ENCODE assay signal across 10 cellular contexts in the genomic region with DNA sequence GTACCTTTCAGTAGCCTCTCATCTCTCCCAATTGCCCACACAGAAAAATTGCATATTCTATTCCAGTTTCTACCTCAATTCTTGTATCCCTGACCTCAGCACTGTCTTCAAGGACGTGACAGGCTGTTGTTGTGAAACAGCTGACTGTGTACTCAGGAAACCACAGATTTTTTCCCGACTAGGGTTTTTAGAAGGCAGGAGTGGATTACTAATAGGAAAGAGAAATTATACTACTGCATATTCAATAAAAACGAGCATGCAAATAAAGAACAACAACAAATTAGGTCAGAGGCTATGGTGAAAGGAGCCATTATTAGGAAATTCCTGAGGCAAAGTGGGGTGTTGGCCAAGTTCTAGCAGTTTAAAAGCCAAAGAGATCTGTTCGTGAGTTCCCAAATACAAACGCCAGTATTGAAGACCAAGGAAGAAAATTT.
DNase-seq lines count a peak whose midpoint lies in the region; ATAC-seq, FAIRE-seq and TF ChIP-seq lines count a peak whose summit lies in the region.
"Had no signal": no experiment of that assay in that cellular context is flagged by ENCODE, and none has a peak within 500 bp of the region (broad histone marks: within the 10 kb centered on the region; RNA-seq: fewer than 3 reads in every experiment).

No MANE protein-coding gene starts in this region.

- H3K9me3 Mint-ChIP-seq in stimulated activated effector memory CD8-positive, alpha-beta T cell treated with anti-CD3 and anti-CD28 coated beads, Interleukin-12 subunit alpha, Interleukin-12 subunit beta, amount 100 ng/mL, for 72 hours: no peaks in the 10 kb centered on the region
- H3K9me3 Mint-ChIP-seq in GM23338: no peaks in the 10 kb centered on the region; the same call in 2 of the 3 replicates

- H3K4me1 Mint-ChIP-seq in stimulated activated effector memory CD8-positive, alpha-beta T cell treated with anti-CD3 and anti-CD28 coated beads, Interleukin-12 subunit alpha, Interleukin-12 subunit beta, amount 100 ng/mL, for 72 hours: no peaks in the 10 kb centered on the region
- peaks cover 12% of the 10 kb centered on the region for H3K4me1 Mint-ChIP-seq in GM23338

- H3K4me1 ChIP-seq in heart left ventricle (peaks cover 0 to 43% (median 23%) of the 10 kb centered on the region in 12 donors), GM23338 (ENCODE audit: insufficient read depth) (no peaks in the 10 kb centered on the region; the same call in 1 of the 2 replicates), kidney (ENCODE audit: control insufficient read depth in 1 of 2, insufficient read depth in 1 of 2, low read depth in 1 of 2, low read length in 2 of 2) (peaks cover 0 to 3% of the 10 kb centered on the region in 2 donors)
- H3K4me1 ChIP-seq: Caco-2 had no signal

- no peak overlapping the region for H3K9ac ChIP-seq in kidney (ENCODE audit: low read length in 2 of 2)

- DNase-seq in EL (peak; percentile 38), astrocyte of the hippocampus (ENCODE audit: low read depth, low spot score) (peak; percentile 72), heart left ventricle (no peak), putamen (ENCODE audit: low spot score) (peak; percentile 88), GM23338 (ENCODE audit: low spot score) (no peak), kidney (no peak)
- DNase-seq in stimulated activated effector memory CD8-positive, alpha-beta T cell treated with anti-CD3 and anti-CD28 coated beads, Interleukin-12 subunit alpha, Interleukin-12 subunit beta, amount 100 ng/mL, for 72 hours (ENCODE audit: low spot score in 2 of 2): no peak
- DNase-seq: Caco-2, NCI-H1417 had no signal

- no peak overlapping the region for H3K27ac Mint-ChIP-seq in stimulated activated effector memory CD8-positive, alpha-beta T cell treated with anti-CD3 and anti-CD28 coated beads, Interleukin-12 subunit alpha, Interleukin-12 subunit beta, amount 100 ng/mL, for 72 hours
- no peak overlapping the region for H3K27ac Mint-ChIP-seq in GM23338

- H3K36me3 Mint-ChIP-seq in stimulated activated effector memory CD8-positive, alpha-beta T cell treated with anti-CD3 and anti-CD28 coated beads, Interleukin-12 subunit alpha, Interleukin-12 subunit beta, amount 100 ng/mL, for 72 hours: no peaks in the 10 kb centered on the region
- H3K36me3 Mint-ChIP-seq in GM23338 (ENCODE audit: low read depth): no peaks in the 10 kb centered on the region

- ATAC-seq in heart left ventricle (peak in 3 of 4 donors; percentile 63 to 82 (median 64)), GM23338 (no peak), HG03139 (IDR thresholded peaks at IDR 0.05; ENCODE audit: unreplicated experiment) (no peak)
- no peak for ATAC-seq in stimulated activated effector memory CD8-positive, alpha-beta T cell treated with anti-CD3 and anti-CD28 coated beads, Interleukin-12 subunit alpha, Interleukin-12 subunit beta, amount 100 ng/mL, for 72 hours

- intact Hi-C loops in heart left ventricle (cut with DNase I) (no loop called here), kidney (cut with DNase I) (no loop called here)

- no peak for TF ChIP-seq POLR2A in heart left ventricle (IDR thresholded peaks at IDR 0.05)

- peaks cover 52% of the 10 kb centered on the region for H3K79me2 ChIP-seq in GM23338 (replicated peaks; ENCODE audit: insufficient read depth)

- H3K27ac ChIP-seq in heart left ventricle (peak overlapping the region in 11 of 12 donors; percentile 0 to 88 (median 34)), GM23338 (ENCODE audit: low read depth) (no peak overlapping the region), kidney (ENCODE audit: low read depth in 2 of 2, low read length in 2 of 2) (no peak overlapping the region)

- no peaks in the 10 kb centered on the region for H3K27me3 ChIP-seq in heart left ventricle
- H3K27me3 ChIP-seq in GM23338 (ENCODE audit: insufficient read depth): no peaks in the 10 kb centered on the region

- H3K36me3 ChIP-seq in heart left ventricle: no peaks in the 10 kb centered on the region
- no peaks in the 10 kb centered on the region for H3K36me3 ChIP-seq in GM23338 (ENCODE audit: insufficient read depth)
- H3K36me3 ChIP-seq in kidney (ENCODE audit: control insufficient read depth in 1 of 2, insufficient read depth in 2 of 2, low read length in 2 of 2): no peaks in the 10 kb centered on the region

- TF ChIP-seq CTCF in heart left ventricle (IDR thresholded peaks at IDR 0.05) (no peak), GM23338 (conservative IDR thresholded peaks at IDR 0.05; ENCODE audit: low read depth in 2 of 2) (no peak), kidney (IDR thresholded peaks at IDR 0.05; ENCODE audit: borderline replicate concordance, extremely low read depth, insufficient read depth) (no peak)

- H3K9me3 ChIP-seq in heart left ventricle (no peaks in the 10 kb centered on the region), kidney (ENCODE audit: control insufficient read depth in 1 of 2, low read length in 2 of 2) (no peaks in the 10 kb centered on the region)
- H3K9me3 ChIP-seq: Caco-2 had no signal

- H3K4me3 ChIP-seq in heart left ventricle (peak overlapping the region in 1 of 12 donors; percentile 12), GM23338 (no peak overlapping the region), kidney (ENCODE audit: low read length in 2 of 2) (no peak overlapping the region)

- no peaks in the 10 kb centered on the region for H3F3A ChIP-seq in GM23338 (replicated peaks; ENCODE audit: low read depth)

- H3K27me3 Mint-ChIP-seq in GM23338 (ENCODE audit: insufficient read depth, low read depth, poor library complexity): peaks cover 8% of the 10 kb centered on the region

- 24 to 45% (median 27%) methylated on average over 5 of the region's 5 CpGs for WGBS in heart left ventricle, 4 donors

- H3K4me2 ChIP-seq in GM23338: no peak overlapping the region

- no peak overlapping the region for H3K4me3 Mint-ChIP-seq in stimulated activated effector memory CD8-positive, alpha-beta T cell treated with anti-CD3 and anti-CD28 coated beads, Interleukin-12 subunit alpha, Interleukin-12 subunit beta, amount 100 ng/mL, for 72 hours
- no peak overlapping the region for H3K4me3 Mint-ChIP-seq in GM23338

- no peaks in the 10 kb centered on the region for H3K9me2 ChIP-seq in GM23338 (ENCODE audit: insufficient read depth)

- no peaks in the 10 kb centered on the region; the same call in 1 of the 2 replicates for H4K20me1 ChIP-seq in GM23338 (replicated peaks; ENCODE audit: insufficient read depth)

- H2AFZ ChIP-seq in GM23338: no peak overlapping the region

- no peak for FAIRE-seq in kidney (lab: Jason Lieb, UNC)

TF ChIP-seq in GM23338, 12 proteins besides CTCF, POLR2A, EP300 and RAD21:
- TF ChIP-seq, protein P1, sequence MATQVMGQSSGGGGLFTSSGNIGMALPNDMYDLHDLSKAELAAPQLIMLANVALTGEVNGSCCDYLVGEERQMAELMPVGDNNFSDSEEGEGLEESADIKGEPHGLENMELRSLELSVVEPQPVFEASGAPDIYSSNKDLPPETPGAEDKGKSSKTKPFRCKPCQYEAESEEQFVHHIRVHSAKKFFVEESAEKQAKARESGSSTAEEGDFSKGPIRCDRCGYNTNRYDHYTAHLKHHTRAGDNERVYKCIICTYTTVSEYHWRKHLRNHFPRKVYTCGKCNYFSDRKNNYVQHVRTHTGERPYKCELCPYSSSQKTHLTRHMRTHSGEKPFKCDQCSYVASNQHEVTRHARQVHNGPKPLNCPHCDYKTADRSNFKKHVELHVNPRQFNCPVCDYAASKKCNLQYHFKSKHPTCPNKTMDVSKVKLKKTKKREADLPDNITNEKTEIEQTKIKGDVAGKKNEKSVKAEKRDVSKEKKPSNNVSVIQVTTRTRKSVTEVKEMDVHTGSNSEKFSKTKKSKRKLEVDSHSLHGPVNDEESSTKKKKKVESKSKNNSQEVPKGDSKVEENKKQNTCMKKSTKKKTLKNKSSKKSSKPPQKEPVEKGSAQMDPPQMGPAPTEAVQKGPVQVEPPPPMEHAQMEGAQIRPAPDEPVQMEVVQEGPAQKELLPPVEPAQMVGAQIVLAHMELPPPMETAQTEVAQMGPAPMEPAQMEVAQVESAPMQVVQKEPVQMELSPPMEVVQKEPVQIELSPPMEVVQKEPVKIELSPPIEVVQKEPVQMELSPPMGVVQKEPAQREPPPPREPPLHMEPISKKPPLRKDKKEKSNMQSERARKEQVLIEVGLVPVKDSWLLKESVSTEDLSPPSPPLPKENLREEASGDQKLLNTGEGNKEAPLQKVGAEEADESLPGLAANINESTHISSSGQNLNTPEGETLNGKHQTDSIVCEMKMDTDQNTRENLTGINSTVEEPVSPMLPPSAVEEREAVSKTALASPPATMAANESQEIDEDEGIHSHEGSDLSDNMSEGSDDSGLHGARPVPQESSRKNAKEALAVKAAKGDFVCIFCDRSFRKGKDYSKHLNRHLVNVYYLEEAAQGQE (IDR thresholded peaks at IDR 0.05; ENCODE audit: unreplicated experiment): no peak
TF ChIP-seq in GM23338: peak in this region for 0.

Comparison
In these comparisons a context has a peak if more than half of its experiments do, and no peak if none do; other contexts are left out.
1. DNase-seq: peak in EL (single experiment), astrocyte of the hippocampus (single experiment) and putamen (single experiment); none in heart left ventricle (0 of 5), stimulated activated effector memory CD8-positive, alpha-beta T cell treated with anti-CD3 and anti-CD28 coated beads, Interleukin-12 subunit alpha, Interleukin-12 subunit beta, amount 100 ng/mL, for 72 hours (0 of 2), GM23338 (single experiment) and kidney (single experiment).
2. ATAC-seq: peak in heart left ventricle (3 of 4); none in stimulated activated effector memory CD8-positive, alpha-beta T cell treated with anti-CD3 and anti-CD28 coated beads, Interleukin-12 subunit alpha, Interleukin-12 subunit beta, amount 100 ng/mL, for 72 hours (single experiment), GM23338 (single experiment) and HG03139 (single experiment).
3. H3K27ac ChIP-seq: peak in heart left ventricle (11 of 12); none in GM23338 (single experiment) and kidney (0 of 2).